ENCODE assay signal across 22 cellular contexts in genomic region chr14:72970058-72970630, GRCh38. TPM values are rescaled to one million over a fixed set of nuclear protein-coding genes. Genes with fewer than 3 reads are reported as not detected.
A peak's percentile ranks its signal among the peaks of the same experiment; 100 is the strongest.
DNase-seq lines count a peak whose midpoint lies in the region; ATAC-seq and TF ChIP-seq lines count a peak whose summit lies in the region.
"Had no signal": no experiment of that assay in that cellular context is flagged by ENCODE, and none has a peak within 500 bp of the region (broad histone marks: within the 10 kb centered on the region; RNA-seq: fewer than 3 reads in every experiment).

No MANE protein-coding gene starts in this region.

- H3K4me2 ChIP-seq in neuronal stem cell (ENCODE audit: insufficient read depth, low read length, poor library complexity, severe bottlenecking), result no peak overlapping the region
- H3K4me2 ChIP-seq: PC-9 had no signal

- intact Hi-C loops in left ventricle myocardium inferior (cut with micrococcal nuclease) (no loop called here), Right ventricle myocardium superior (cut with DNase I) (no loop called here), right lobe of liver (cut with DNase I) (no loop called here)

- H3K4me1 ChIP-seq in left ventricle myocardium inferior (no peaks in the 10 kb centered on the region), neuronal stem cell (ENCODE audit: control insufficient read depth in 2 of 2, insufficient read depth in 1 of 2, low read depth in 1 of 2, low read length in 2 of 2) (peaks cover 0 to 2% of the 10 kb centered on the region in 2 donors), right lobe of liver (no peaks in the 10 kb centered on the region)

- no peak for TF ChIP-seq CTCF in left ventricle myocardium inferior (IDR thresholded peaks at IDR 0.05; ENCODE audit: borderline replicate concordance)
- TF ChIP-seq CTCF in endothelial cell (IDR thresholded peaks at IDR 0.05; ENCODE audit: unreplicated experiment), result no peak
- TF ChIP-seq CTCF in GM13976 (IDR thresholded peaks at IDR 0.05; ENCODE audit: borderline replicate concordance, control extremely low read depth, extremely low read depth, insufficient read depth, missing control alignments), result no peak
- TF ChIP-seq CTCF in right lobe of liver (IDR thresholded peaks at IDR 0.05), result no peak

- H3K36me3 Mint-ChIP-seq in endothelial cell (ENCODE audit: low read depth, unreplicated experiment), result peaks cover 46% of the 10 kb centered on the region

- in situ Hi-C loops in GM13976 (cut with MboI; ENCODE audit: low sequenced_read_pairs, unreplicated experiment), result no loop called here

- H2BK12ac ChIP-seq in neuronal stem cell (ENCODE audit: low read length), result no peak overlapping the region

- H3K9me3 ChIP-seq in left ventricle myocardium inferior (replicated peaks) (no peaks in the 10 kb centered on the region), neuronal stem cell (replicated peaks in 1 of 2; ENCODE audit: control insufficient read depth in 2 of 2, insufficient read depth in 1 of 2, low read depth in 1 of 2, low read length in 2 of 2) (no peaks in the 10 kb centered on the region), right lobe of liver (no peaks in the 10 kb centered on the region)

- no peaks in the 10 kb centered on the region for H3K9me3 Mint-ChIP-seq in endothelial cell (ENCODE audit: unreplicated experiment)
- H3K9me3 Mint-ChIP-seq: CD4-positive, alpha-beta memory T cell had no signal

- no peak overlapping the region for H2BK15ac ChIP-seq in neuronal stem cell (ENCODE audit: low read length)

- H3K36me3 ChIP-seq in left ventricle myocardium inferior, result peaks cover 68% of the 10 kb centered on the region
- peaks cover 18 to 53% of the 10 kb centered on the region in 2 donors for H3K36me3 ChIP-seq in neuronal stem cell (replicated peaks in 1 of 2; ENCODE audit: control insufficient read depth in 2 of 2, insufficient read depth in 2 of 2, low read length in 2 of 2)
- H3K36me3 ChIP-seq in right lobe of liver, result peaks cover 0 to 55% (median 26%) of the 10 kb centered on the region in 4 donors

- H2AK5ac ChIP-seq in neuronal stem cell (ENCODE audit: low read depth, low read length), result no peak overlapping the region

- no peak for ATAC-seq in Right ventricle myocardium superior (ENCODE audit: poor library complexity)
- ATAC-seq in right lobe of liver, result no peak
- ATAC-seq: K562 had no signal

- H3K9ac ChIP-seq in neuronal stem cell (ENCODE audit: low read depth, low read length, poor library complexity), result no peak overlapping the region

- H3K18ac ChIP-seq in neuronal stem cell (ENCODE audit: low read length), result no peak overlapping the region

- TF ChIP-seq POLR2A in right lobe of liver (IDR thresholded peaks at IDR 0.05), result no peak

- no peak overlapping the region for H2AFZ ChIP-seq in neuronal stem cell (ENCODE audit: low read length)
- H2AFZ ChIP-seq: PC-9 had no signal

- H4K91ac ChIP-seq in neuronal stem cell (ENCODE audit: low read depth, low read length, poor library complexity), result no peak overlapping the region

- H3K23ac ChIP-seq in neuronal stem cell (ENCODE audit: low read depth, low read length, poor library complexity), result no peak overlapping the region

- peak overlapping the region; percentile 67 for H3K14ac ChIP-seq in neuronal stem cell (ENCODE audit: low read length)

- peaks cover 13% of the 10 kb centered on the region for H3K27me3 Mint-ChIP-seq in endothelial cell (ENCODE audit: unreplicated experiment)
- H3K27me3 Mint-ChIP-seq: CD4-positive, alpha-beta memory T cell had no signal

- H3K4me1 Mint-ChIP-seq in endothelial cell (ENCODE audit: unreplicated experiment), result peaks cover 5% of the 10 kb centered on the region

- H3K79me1 ChIP-seq in neuronal stem cell (ENCODE audit: low read depth, low read length), result no peaks in the 10 kb centered on the region

- no CpG with 5 or more reads among the region's 17 CpGs for WGBS in neuronal stem cell (ENCODE audit: extremely low coverage in 2 of 2, insufficient read length in 2 of 2, insufficient replicate concordance in 1 of 2), 2 donors
- WGBS in right lobe of liver (ENCODE audit: insufficient coverage, low coverage, low lambda C conversion rate, missing lambda C conversion rate), result 94% methylated on average over 3 of the region's 17 CpGs

- H3K4ac ChIP-seq in neuronal stem cell (ENCODE audit: low read length), result no peak overlapping the region

- H3K27me3 ChIP-seq in left ventricle myocardium inferior (ENCODE audit: low read depth) (no peaks in the 10 kb centered on the region), neuronal stem cell (ENCODE audit: control insufficient read depth in 3 of 3, insufficient read depth in 3 of 3, low read depth in 1 of 3, low read length in 3 of 3) (no peaks in the 10 kb centered on the region), right lobe of liver (no peaks in the 10 kb centered on the region)

- H4K8ac ChIP-seq in neuronal stem cell (ENCODE audit: low read depth, low read length), result no peak overlapping the region

- no peak overlapping the region for H2BK5ac ChIP-seq in neuronal stem cell (ENCODE audit: low read length)

- peak; percentile 22 for DNase-seq in left ventricle myocardium inferior
- no peak for DNase-seq in Right ventricle myocardium superior
- no peak for DNase-seq in endothelial cell (ENCODE audit: low spot score)
- no peak for DNase-seq in neuronal stem cell (ENCODE audit: low spot score)
- DNase-seq in activated CD8-positive, alpha-beta memory T cell treated with anti-CD3 and anti-CD28 coated beads for 24 hours, result no peak
- no peak for DNase-seq in GM13976 (ENCODE audit: low spot score)
- no peak for DNase-seq in right lobe of liver
- DNase-seq: CD4-positive, alpha-beta memory T cell; COR-L47; GF-D8; HCEC 1CT; Kasumi-1; NCI-H1092 treated with DMSO at 0.1 percent for 48 hours; NCI-H1436; NCI-H187 treated with DMSO at 0.1 percent for 48 hours; NCI-H2171 treated with DMSO at 0.1 percent for 48 hours; NCI-H345; NCI-H510A treated with DMSO at 0.1 percent for 48 hours; NCI-H774; PC-9; SHP77 treated with DMSO at 0.1 percent for 48 hours had no signal

- no peak overlapping the region for H3K27ac Mint-ChIP-seq in endothelial cell (ENCODE audit: unreplicated experiment)
- H3K27ac Mint-ChIP-seq: CD4-positive, alpha-beta memory T cell had no signal

- H2BK120ac ChIP-seq in neuronal stem cell (ENCODE audit: low read depth, low read length), result no peak overlapping the region

- H3K4me3 ChIP-seq in left ventricle myocardium inferior, result no peak overlapping the region
- no peak overlapping the region for H3K4me3 ChIP-seq in neuronal stem cell (ENCODE audit: low read length in 2 of 2)
- H3K4me3 ChIP-seq in right lobe of liver, result no peak overlapping the region
- H3K4me3 ChIP-seq: K562, PC-9 had no signal

- no peak overlapping the region for H3K27ac ChIP-seq in left ventricle myocardium inferior (replicated peaks)
- no peak overlapping the region for H3K27ac ChIP-seq in neuronal stem cell (replicated peaks; ENCODE audit: low read length)
- no peak overlapping the region for H3K27ac ChIP-seq in right lobe of liver
- H3K27ac ChIP-seq: PC-9 had no signal

- peak overlapping the region; percentile 59 for H3K4me3 Mint-ChIP-seq in endothelial cell (ENCODE audit: unreplicated experiment)
- H3K4me3 Mint-ChIP-seq: CD4-positive, alpha-beta memory T cell had no signal

RNA-seq across cellular contexts. Expression of gene DCAF4, which starts 43.9 kb away (rescaled TPM):
- 6.9 TPM for total RNA-seq in left ventricle myocardium inferior
- 5.5 TPM for total RNA-seq in Right ventricle myocardium superior
- 7.7 TPM for total RNA-seq in endothelial cell (ENCODE audit: unreplicated experiment)
- polyA plus RNA-seq in neuronal stem cell (2013, experiment 1 of 2), result 9.9 TPM
- 9.8 TPM for polyA plus RNA-seq in neuronal stem cell (2013, experiment 2 of 2)
- 10 to 100 TPM in 4 of 6 experiments, 1 to 10 TPM in 2; 5.8 to 13.6 (median 10.5) TPM for total RNA-seq in right lobe of liver

RNA-seq across cellular contexts. Expression of gene ZFYVE1, which starts 56.8 kb away (rescaled TPM):
- total RNA-seq in left ventricle myocardium inferior (14.4 TPM), Right ventricle myocardium superior (12.9 TPM), endothelial cell (ENCODE audit: unreplicated experiment) (50.6 TPM), right lobe of liver (10 to 100 TPM in 5 of 6 experiments, 1 to 10 TPM in 1; 9.9 to 14.3 (median 11.4) TPM)
- 6.1 TPM for polyA plus RNA-seq in neuronal stem cell (2013, experiment 1 of 2)
- polyA plus RNA-seq in neuronal stem cell (2013, experiment 2 of 2), result 6.1 TPM
